Comparison of ENCODE assay signal across 1 cellular context in the genomic region with DNA sequence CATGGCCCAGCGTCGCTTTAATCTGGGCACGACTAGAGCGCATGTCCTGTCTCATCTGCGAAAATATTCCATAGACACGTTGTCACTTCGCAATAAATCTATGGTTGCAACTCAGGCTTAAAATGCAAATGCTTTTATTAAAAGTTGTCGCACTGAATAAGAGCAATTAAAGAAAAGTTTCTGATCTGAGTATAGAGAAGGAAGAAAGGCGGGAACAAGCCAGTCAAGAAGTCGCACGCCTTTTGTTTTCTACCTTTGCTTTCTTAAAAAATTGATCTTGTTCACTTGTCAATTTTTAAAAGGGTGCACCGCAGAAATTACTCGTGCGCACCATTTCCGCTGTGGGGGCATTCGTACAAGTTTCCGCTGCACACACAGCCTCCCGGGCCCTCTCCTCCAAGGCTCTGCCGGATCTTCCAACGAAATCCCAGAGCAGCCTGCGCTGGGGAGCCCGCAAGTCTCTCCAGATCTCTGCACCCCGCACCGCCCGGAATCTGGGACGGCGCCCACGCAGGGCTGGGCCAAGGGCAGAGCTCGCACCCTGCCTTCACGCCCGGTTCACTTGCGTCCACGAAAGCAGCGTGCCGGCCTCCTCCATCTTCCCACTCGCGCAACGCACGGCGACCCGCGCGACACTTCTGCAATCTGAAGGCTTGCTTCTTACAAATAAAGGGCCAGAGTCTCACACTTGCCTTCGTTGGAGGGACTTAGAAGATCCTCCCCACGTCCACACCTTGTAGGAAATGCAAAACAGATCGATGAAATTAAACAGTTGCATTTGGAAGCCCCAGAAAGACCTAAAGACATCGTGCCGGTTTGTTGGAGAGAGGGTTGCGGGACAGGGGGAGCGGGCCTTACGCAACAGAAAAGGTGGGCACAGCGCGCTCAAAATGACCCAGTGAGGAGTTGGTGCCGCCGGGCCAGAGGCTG.
TF ChIP-seq lines count a peak whose summit lies in the region.

No MANE protein-coding gene starts in this region.

TF ChIP-seq in IMR-90, 13 proteins besides CTCF, POLR2A, EP300 and RAD21 (continued from another document):
- no peak for TF ChIP-seq USF2 (IDR thresholded peaks at IDR 0.05; ENCODE audit: low read depth, low read length)
- no peak for TF ChIP-seq BHLHE40 (IDR thresholded peaks at IDR 0.05; ENCODE audit: low read depth, low read length)
- TF ChIP-seq SMC3 (IDR thresholded peaks at IDR 0.05; ENCODE audit: low read depth, low read length): no peak
- no peak for TF ChIP-seq RFX5 (IDR thresholded peaks at IDR 0.05; ENCODE audit: low read depth, low read length)
- no peak for TF ChIP-seq MAZ (IDR thresholded peaks at IDR 0.05; ENCODE audit: borderline replicate concordance, low read depth, low read length)
- no peak for TF ChIP-seq MAFK (IDR thresholded peaks at IDR 0.05; ENCODE audit: low read depth, low read length)
- no peak for TF ChIP-seq ELK1 (IDR thresholded peaks at IDR 0.05; ENCODE audit: borderline replicate concordance, low read depth, low read length)
